1 cellular context compared by ENCODE assay signal in genomic region chr10:82161264-82161663, GRCh38.
TF ChIP-seq lines count a peak whose summit lies in the region.

No MANE protein-coding gene starts in this region.

TF ChIP-seq in GM12878, 131 proteins besides CTCF, POLR2A, EP300 and RAD21 (continued from another document):
- TF ChIP-seq SPI1 (IDR thresholded peaks at IDR 0.05; ENCODE audit: borderline replicate concordance, insufficient read depth, low read depth, low read length) = peak; percentile 43; the same call in 1 of the 2 replicates
